Comparison of ENCODE assay signal across 8 cellular contexts in the genomic region with DNA sequence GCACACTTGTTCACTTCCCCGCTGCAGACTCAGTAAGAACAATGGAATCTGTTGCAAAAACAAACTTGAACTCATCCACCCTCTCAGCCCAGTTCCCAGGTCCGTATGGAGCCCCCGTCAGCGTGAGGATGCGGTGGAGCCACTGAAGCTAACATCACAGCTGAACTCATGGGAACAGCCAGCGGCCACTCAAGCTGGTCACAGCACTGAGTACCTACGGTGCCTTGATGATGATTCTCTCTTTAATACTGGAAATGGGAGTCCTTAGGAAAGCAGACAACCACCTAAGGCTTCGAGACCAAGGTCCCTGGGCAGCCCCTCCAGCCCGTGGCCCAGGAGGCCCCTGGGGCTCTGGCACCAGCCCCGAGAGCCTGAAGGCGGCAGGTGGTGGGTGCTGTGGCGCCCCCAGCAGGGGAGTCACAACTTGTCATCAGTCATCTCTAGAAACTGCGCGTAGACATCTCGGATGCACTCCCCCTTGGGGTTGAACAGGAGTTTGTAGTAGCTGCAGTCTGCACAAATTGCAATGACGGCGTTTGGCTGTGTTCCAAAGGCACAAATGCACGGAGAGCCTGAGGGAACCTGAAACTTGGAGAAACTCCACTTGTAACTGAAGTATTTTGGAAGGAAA. TPM values are rescaled to one million over a fixed set of nuclear protein-coding genes. Genes with fewer than 3 reads are reported as not detected.
DNase-seq lines count a peak whose midpoint lies in the region; ATAC-seq and TF ChIP-seq lines count a peak whose summit lies in the region.

No MANE protein-coding gene starts in this region.

- no peaks in the 10 kb centered on the region for H3K36me3 Mint-ChIP-seq in natural killer cell
- H3K36me3 Mint-ChIP-seq in natural killer cell treated with Interleukin-12 subunit alpha and Interleukin-12 subunit beta and Interleukin-15 and Interleukin-18, amount 100 ng/mL, for 72 hours, result no peaks in the 10 kb centered on the region

- H3K4me1 ChIP-seq in Panc1 (ENCODE audit: control insufficient read depth, insufficient read depth, low read length) (peaks cover 10% of the 10 kb centered on the region), body of pancreas (no peaks in the 10 kb centered on the region), thoracic aorta (ENCODE audit: control insufficient read depth in 1 of 2, low read depth in 2 of 2) (peaks cover 3 to 14% of the 10 kb centered on the region in 2 donors)

- no TSS peak for BruUV-seq in Panc1 (replicated peaks; lab: Mats Ljungman, UMichigan)

- H3K36me3 ChIP-seq in Panc1 (ENCODE audit: control insufficient read depth, insufficient read depth, low read length) (no peaks in the 10 kb centered on the region), body of pancreas (replicated peaks in 1 of 2; ENCODE audit: insufficient read depth in 1 of 2, low read depth in 2 of 2) (no peaks in the 10 kb centered on the region), kidney epithelial cell (ENCODE audit: control insufficient read depth, insufficient read depth, low read length) (no peaks in the 10 kb centered on the region), thoracic aorta (no peaks in the 10 kb centered on the region)

- TF ChIP-seq CTCF in natural killer cell (IDR thresholded peaks at IDR 0.05) (peak; percentile 25), Panc1 (IDR thresholded peaks at IDR 0.05) (peak; percentile 53), body of pancreas (IDR thresholded peaks at IDR 0.05) (peak in 1 of 7 experiments; percentile 14), kidney epithelial cell (IDR thresholded peaks at IDR 0.05; ENCODE audit: insufficient read depth, low read length, poor library complexity, severe bottlenecking) (peak; percentile 37), thoracic aorta (IDR thresholded peaks at IDR 0.05) (peak; percentile 25)

- in situ Hi-C loops in Panc1 (cut with HindIII; ENCODE audit: low pct_unique_long_range_greater_than_20kb, low sequenced_read_pairs), result no loop called here

- POLR2A ChIA-PET in Panc1 (lab: Charles Lee), result no interaction called here

- no peak overlapping the region for H3K4me3 ChIP-seq in Panc1 (ENCODE audit: low read depth in 2 of 2, low read length in 2 of 2)
- H3K4me3 ChIP-seq in body of pancreas, result no peak overlapping the region
- H3K4me3 ChIP-seq in kidney epithelial cell (ENCODE audit: low read depth, low read length), result no peak overlapping the region
- peak overlapping the region; percentile 49 for H3K4me3 ChIP-seq in thoracic aorta

- H3K4me3 Mint-ChIP-seq in natural killer cell, result no peak overlapping the region
- H3K4me3 Mint-ChIP-seq in natural killer cell treated with Interleukin-12 subunit alpha and Interleukin-12 subunit beta and Interleukin-15 and Interleukin-18, amount 100 ng/mL, for 72 hours, result no peak overlapping the region

- no peak for TF ChIP-seq POLR2A in body of pancreas (IDR thresholded peaks at IDR 0.05)
- TF ChIP-seq POLR2A in GM18505 (IDR thresholded peaks at IDR 0.05; ENCODE audit: borderline replicate concordance, extremely low read depth, insufficient read depth, insufficient read length), result no peak

- CTCF ChIA-PET in Panc1 (lab: Charles Lee), result interaction anchor here (0.6 kb wide), 1 partner anchor 121 kb away, joined by 3 read pairs; no protein-coding TSS in a partner anchor

- ATAC-seq in natural killer cell, result peak; percentile 64 to 89 (median 80)
- ATAC-seq in natural killer cell treated with Interleukin-12 subunit alpha and Interleukin-12 subunit beta and Interleukin-15 and Interleukin-18, amount 100 ng/mL, for 72 hours, result no peak
- ATAC-seq in Panc1, result peak; percentile 43; the same call in 1 of the 2 replicates
- ATAC-seq in body of pancreas, result no peak
- ATAC-seq in thoracic aorta (ENCODE audit: insufficient number of reproducible peaks, low FRiP score, low read depth), result no peak
- no peak for ATAC-seq in GM18505 (IDR thresholded peaks at IDR 0.05; ENCODE audit: unreplicated experiment)

- H3K27me3 ChIP-seq in Panc1 (ENCODE audit: control insufficient read depth, insufficient read depth, low read length) (no peaks in the 10 kb centered on the region), body of pancreas (no peaks in the 10 kb centered on the region), kidney epithelial cell (ENCODE audit: control insufficient read depth, insufficient read depth, low read length) (no peaks in the 10 kb centered on the region), thoracic aorta (replicated peaks; ENCODE audit: insufficient read depth) (no peaks in the 10 kb centered on the region)

- no peak overlapping the region for H3K27ac Mint-ChIP-seq in natural killer cell
- H3K27ac Mint-ChIP-seq in natural killer cell treated with Interleukin-12 subunit alpha and Interleukin-12 subunit beta and Interleukin-15 and Interleukin-18, amount 100 ng/mL, for 72 hours, result no peak overlapping the region

- H3K4me1 Mint-ChIP-seq in natural killer cell, result peaks cover 16 to 19% of the 10 kb centered on the region in 2 donors
- H3K4me1 Mint-ChIP-seq in natural killer cell treated with Interleukin-12 subunit alpha and Interleukin-12 subunit beta and Interleukin-15 and Interleukin-18, amount 100 ng/mL, for 72 hours (ENCODE audit: low read depth in 2 of 2), result peaks cover 12 to 17% of the 10 kb centered on the region in 2 donors

- H3K27ac ChIP-seq in Panc1 (ENCODE audit: low read length), result no peak overlapping the region
- no peak overlapping the region for H3K27ac ChIP-seq in body of pancreas
- H3K27ac ChIP-seq in thoracic aorta, result no peak overlapping the region

- intact Hi-C loops in natural killer cell (cut with micrococcal nuclease) (no loop called here), Panc1 (cut with micrococcal nuclease; ENCODE audit: unreplicated experiment) (no loop called here), body of pancreas (cut with DNase I) (no loop called here)

- no peaks in the 10 kb centered on the region for H3K27me3 Mint-ChIP-seq in natural killer cell (ENCODE audit: low read depth in 2 of 2)
- no peaks in the 10 kb centered on the region for H3K27me3 Mint-ChIP-seq in natural killer cell treated with Interleukin-12 subunit alpha and Interleukin-12 subunit beta and Interleukin-15 and Interleukin-18, amount 100 ng/mL, for 72 hours

- WGBS in body of pancreas, 2 donors, result 42 to 44% methylated on average over 9 to 18 of the region's 18 CpGs

- no peaks in the 10 kb centered on the region for H3K9me3 ChIP-seq in Panc1 (ENCODE audit: control insufficient read depth, insufficient read depth, low read depth, low read length)
- no peaks in the 10 kb centered on the region for H3K9me3 ChIP-seq in body of pancreas
- no peaks in the 10 kb centered on the region for H3K9me3 ChIP-seq in thoracic aorta

- no peaks in the 10 kb centered on the region for H3K9me3 Mint-ChIP-seq in natural killer cell
- H3K9me3 Mint-ChIP-seq in natural killer cell treated with Interleukin-12 subunit alpha and Interleukin-12 subunit beta and Interleukin-15 and Interleukin-18, amount 100 ng/mL, for 72 hours, result no peaks in the 10 kb centered on the region

- no peak for DNase-seq in natural killer cell
- DNase-seq in natural killer cell treated with Interleukin-12 subunit alpha and Interleukin-12 subunit beta and Interleukin-15 and Interleukin-18, amount 100 ng/mL, for 72 hours (ENCODE audit: low spot score), result no peak
- DNase-seq in Panc1 (ENCODE audit: low read depth, low spot score), result no peak
- DNase-seq in body of pancreas, result peak in 3 of 4 donors; percentile 31 to 53 (median 40)
- DNase-seq in kidney epithelial cell (ENCODE audit: low read depth), result no peak
- DNase-seq in thoracic aorta (ENCODE audit: low spot score), result peak; percentile 13
- DNase-seq in NCI-H1105 (lab: John Stamatoyannopoulos, UW), result no peak

RNA-seq across cellular contexts. Expression of a gene that starts 31.0 kb away (rescaled TPM):
- 10 to 100 TPM; 25.1 to 32.7 (median 28.3) TPM for total RNA-seq in natural killer cell
- total RNA-seq in natural killer cell treated with Interleukin-12 subunit alpha and Interleukin-12 subunit beta and Interleukin-15 and Interleukin-18, amount 100 ng/mL, for 72 hours, result 10 to 100 TPM; 25.2 to 27.1 TPM
- 39.2 TPM for total RNA-seq in Panc1 (2021; ENCODE audit: unreplicated experiment)
- polyA plus RNA-seq in Panc1 (2012; ENCODE audit: insufficient read length), result 23.5 TPM
- 10 to 100 TPM; 15.2 to 25.4 TPM for total RNA-seq in body of pancreas
- total RNA-seq in kidney epithelial cell, result 28.8 and 37.2 TPM in 2 replicates
- total RNA-seq in thoracic aorta, result 10 to 100 TPM; 40.1 to 47.0 TPM

Comparison
In these comparisons a context has a peak if more than half of its experiments do, and no peak if none do; other contexts are left out.
1. ATAC-seq: peak in natural killer cell (3 of 3) and Panc1 (single experiment); none in natural killer cell treated with Interleukin-12 subunit alpha and Interleukin-12 subunit beta and Interleukin-15 and Interleukin-18, amount 100 ng/mL, for 72 hours (0 of 2), body of pancreas (single experiment), thoracic aorta (single experiment) and GM18505 (single experiment).
2. DNase-seq: peak in body of pancreas (3 of 4) and thoracic aorta (single experiment); none in natural killer cell (single experiment), natural killer cell treated with Interleukin-12 subunit alpha and Interleukin-12 subunit beta and Interleukin-15 and Interleukin-18, amount 100 ng/mL, for 72 hours (single experiment), Panc1 (single experiment), kidney epithelial cell (single experiment) and NCI-H1105 (single experiment).